Comparison of ENCODE assay signal across 1 cellular context in the genomic region with DNA sequence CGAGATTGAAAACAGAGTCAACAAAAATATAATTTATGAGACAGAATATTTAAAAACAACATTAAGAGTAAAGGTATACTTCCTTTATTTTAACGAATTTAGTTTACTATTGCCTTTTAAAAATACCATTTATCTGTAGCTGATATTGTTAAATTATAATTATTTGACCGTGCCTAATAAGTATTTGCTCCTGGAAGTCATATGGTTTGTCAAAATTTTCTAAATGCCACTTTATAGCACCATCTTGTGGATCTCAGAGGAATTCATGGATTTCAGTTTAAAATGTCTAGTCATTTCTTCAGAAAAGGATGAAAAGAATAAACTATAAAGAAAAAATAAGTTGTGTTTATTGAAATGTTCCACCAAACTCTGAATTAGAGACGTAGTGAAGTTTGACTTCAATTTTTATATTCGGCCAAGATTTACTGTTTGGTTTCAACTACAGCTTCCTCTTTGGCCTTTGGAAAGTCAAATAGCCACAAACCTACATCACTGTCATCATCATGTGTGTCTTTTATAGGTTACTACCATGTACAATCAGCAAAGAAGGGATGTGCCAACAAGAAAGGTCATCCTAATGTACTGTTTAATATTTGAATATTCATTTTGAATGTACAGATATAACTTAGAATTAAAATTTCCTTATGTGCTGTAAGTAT.
TF ChIP-seq lines count a peak whose summit lies in the region.

No MANE protein-coding gene starts in this region.

TF ChIP-seq in HepG2, 621 proteins besides CTCF, POLR2A, EP300 and RAD21:
- TF ChIP-seq TMF1 (CRISPR knock-in tag; IDR thresholded peaks at IDR 0.05; ENCODE audit: low read depth) (no peak), HOXA5 (CRISPR knock-in tag; IDR thresholded peaks at IDR 0.05) (no peak), GPBP1L1 (CRISPR knock-in tag; IDR thresholded peaks at IDR 0.05) (no peak), ZNF816 (CRISPR knock-in tag; IDR thresholded peaks at IDR 0.05; ENCODE audit: borderline replicate concordance) (0 out of 2 replicates have a peak, but pooled peaks have one; percentile 22), PAXIP1 (CRISPR knock-in tag; conservative IDR thresholded peaks at IDR 0.05) (no peak), SMC3 (IDR thresholded peaks at IDR 0.05; ENCODE audit: low read length) (peak; percentile 68), STAG1 (CRISPR knock-in tag; IDR thresholded peaks at IDR 0.05) (peak; percentile 67)
